Comparison of ENCODE assay signal across 8 cellular contexts in the genomic region with DNA sequence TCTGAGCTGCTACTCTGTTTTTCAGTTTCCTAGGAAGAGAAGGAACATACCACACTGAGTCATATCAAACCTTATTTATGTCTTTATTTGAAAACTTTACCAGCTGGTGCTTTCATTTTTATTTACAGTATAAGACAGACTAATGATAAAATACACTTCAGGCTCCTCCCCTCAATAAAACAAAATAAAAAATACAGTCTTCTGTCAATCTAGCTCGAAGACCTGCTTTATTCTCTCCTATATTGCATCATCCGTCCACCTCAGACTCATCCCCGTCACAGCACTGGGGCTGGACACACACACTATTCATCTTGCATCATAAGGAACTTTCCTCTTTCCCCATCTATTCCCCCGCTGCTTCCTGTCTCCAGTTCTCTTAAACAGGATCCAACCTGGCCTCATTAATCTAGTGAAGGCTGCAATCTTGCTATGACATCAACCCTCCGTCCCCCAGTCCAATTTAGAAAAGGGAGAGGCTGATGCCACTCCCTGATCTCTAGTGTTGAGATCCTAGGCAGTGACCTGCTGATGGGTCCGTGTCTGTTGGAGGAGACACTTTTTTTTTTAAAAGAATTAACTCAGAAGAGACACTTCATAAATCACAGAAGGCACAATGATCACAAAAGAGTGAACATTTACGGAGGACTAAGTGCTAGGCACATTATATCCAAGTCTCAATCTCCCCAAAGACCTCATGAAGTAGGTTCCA. TPM values are rescaled to one million over a fixed set of nuclear protein-coding genes. Genes with fewer than 3 reads are reported as not detected.
DNase-seq lines count a peak whose midpoint lies in the region; ATAC-seq and TF ChIP-seq lines count a peak whose summit lies in the region.

No MANE protein-coding gene starts in this region.

- H3K4me2 ChIP-seq in MM.1S (ENCODE audit: low read depth, low read length), result peak overlapping the region; percentile 62

- H3F3A ChIP-seq in MM.1S (ENCODE audit: insufficient read depth, low read length), result peaks cover 84% of the 10 kb centered on the region

- peaks cover 23% of the 10 kb centered on the region for H3K36me3 ChIP-seq in MM.1S (replicated peaks; ENCODE audit: insufficient read depth, low read length)

- no peaks in the 10 kb centered on the region for H3K9me3 Mint-ChIP-seq in activated CD8-positive, alpha-beta T cell treated with anti-CD3 and anti-CD28 coated beads, Interleukin-2, amount 10 ng/mL, durations not matched to agents 7 days and 5 days (ENCODE audit: insufficient read depth)
- H3K9me3 Mint-ChIP-seq in nephron progenitor cell, result no peaks in the 10 kb centered on the region

- TF ChIP-seq CTCF in MM.1S (IDR thresholded peaks at IDR 0.05; ENCODE audit: low read length), result no peak
- no peak for TF ChIP-seq CTCF in fibroblast of mammary gland (conservative IDR thresholded peaks at IDR 0.05; ENCODE audit: control insufficient read depth, insufficient read depth, low read depth, low read length)
- no peak for TF ChIP-seq CTCF in nephron progenitor cell (IDR thresholded peaks at IDR 0.05)

- peak overlapping the region; percentile 100 for H3K9ac ChIP-seq in MM.1S (ENCODE audit: low read length)

- peaks cover 16% of the 10 kb centered on the region for H4K20me1 ChIP-seq in MM.1S (ENCODE audit: insufficient read depth, low read length)

- H3K4me1 Mint-ChIP-seq in activated CD8-positive, alpha-beta T cell treated with anti-CD3 and anti-CD28 coated beads, Interleukin-2, amount 10 ng/mL, durations not matched to agents 7 days and 5 days (ENCODE audit: low read depth), result peaks cover 50% of the 10 kb centered on the region
- H3K4me1 Mint-ChIP-seq in nephron progenitor cell, result peaks cover 33% of the 10 kb centered on the region

- no peaks in the 10 kb centered on the region for H3K27me3 Mint-ChIP-seq in activated CD8-positive, alpha-beta T cell treated with anti-CD3 and anti-CD28 coated beads, Interleukin-2, amount 10 ng/mL, durations not matched to agents 7 days and 5 days (ENCODE audit: low read depth)
- no peaks in the 10 kb centered on the region for H3K27me3 Mint-ChIP-seq in nephron progenitor cell (ENCODE audit: low read depth, poor library complexity)

- H3K79me2 ChIP-seq in MM.1S (ENCODE audit: low read length), result peaks cover 82% of the 10 kb centered on the region

- peak overlapping the region; percentile 96 for H3K27ac ChIP-seq in MM.1S (ENCODE audit: low read length)

- CTCF ChIA-PET in activated CD8-positive, alpha-beta T cell treated with anti-CD3 and anti-CD28 coated beads, Interleukin-2, amount 10 ng/mL, durations not matched to agents 7 days and 5 days (lab: Charles Lee), result interaction anchor here (1.2 to 7.7 kb wide), 9 partner anchors 10 to 446 kb away, joined by 3 to 98 read pairs (median 11); a partner anchor contains a TSS

- H3K27me3 ChIP-seq in MM.1S (replicated peaks; ENCODE audit: insufficient read depth, low read length), result no peaks in the 10 kb centered on the region

- H3K4me3 ChIP-seq in MM.1S (ENCODE audit: low read length) (peak overlapping the region; percentile 77), fibroblast of mammary gland (ENCODE audit: control insufficient read depth, low read depth, low read length) (peak overlapping the region; percentile 99)

- no peak overlapping the region for H2AFZ ChIP-seq in MM.1S (ENCODE audit: low read length)

- peak overlapping the region; percentile 91 for H3K4me3 Mint-ChIP-seq in activated CD8-positive, alpha-beta T cell treated with anti-CD3 and anti-CD28 coated beads, Interleukin-2, amount 10 ng/mL, durations not matched to agents 7 days and 5 days
- H3K4me3 Mint-ChIP-seq in nephron progenitor cell, result peak overlapping the region; percentile 87

- no peaks in the 10 kb centered on the region for H3K9me3 ChIP-seq in MM.1S (replicated peaks; ENCODE audit: insufficient read depth, low read length)

- H3K27ac Mint-ChIP-seq in activated CD8-positive, alpha-beta T cell treated with anti-CD3 and anti-CD28 coated beads, Interleukin-2, amount 10 ng/mL, durations not matched to agents 7 days and 5 days, result peak overlapping the region; percentile 91
- H3K27ac Mint-ChIP-seq in nephron progenitor cell, result peak overlapping the region; percentile 85

- ATAC-seq in activated CD4-positive, CD25-positive, alpha-beta regulatory T cell treated with anti-CD3 and anti-CD28 coated beads, Interleukin-2, amount 50 U/mL, for 24 hours, result peak; percentile 29 to 50
- ATAC-seq in activated CD8-positive, alpha-beta T cell treated with anti-CD3 and anti-CD28 coated beads, Interleukin-2, amount 10 ng/mL, durations not matched to agents 7 days and 5 days, result no peak
- no peak for ATAC-seq in HG03565 (IDR thresholded peaks at IDR 0.05; ENCODE audit: unreplicated experiment)

- H3K4me1 ChIP-seq in MM.1S (ENCODE audit: low read length), result peaks cover 47% of the 10 kb centered on the region

- POLR2A ChIA-PET in activated CD8-positive, alpha-beta T cell treated with anti-CD3 and anti-CD28 coated beads, Interleukin-2, amount 10 ng/mL, durations not matched to agents 7 days and 5 days (lab: Charles Lee), result interaction anchor here (0.8 to 6.4 kb wide), 12 partner anchors 8 to 58 kb away, joined by 5 to 138 read pairs (median 14); a partner anchor contains a TSS

- DNase-seq in activated CD4-positive, CD25-positive, alpha-beta regulatory T cell treated with anti-CD3 and anti-CD28 coated beads, Interleukin-2, amount 50 U/mL, for 72 hours, result no peak
- DNase-seq in MM.1S (peak; percentile 53), fibroblast of mammary gland (ENCODE audit: low read depth) (peak; percentile 96), nephron progenitor cell (no peak), T-helper 9 cell (no peak)
- DNase-seq in activated CD8-positive, alpha-beta T cell treated with anti-CD3 and anti-CD28 coated beads, Interleukin-2, amount 10 ng/mL, durations not matched to agents 7 days and 5 days, result no peak

- H3K9me2 ChIP-seq in MM.1S (replicated peaks; ENCODE audit: insufficient read depth, low read length), result no peaks in the 10 kb centered on the region

- peaks cover 71% of the 10 kb centered on the region for H3K36me3 Mint-ChIP-seq in activated CD8-positive, alpha-beta T cell treated with anti-CD3 and anti-CD28 coated beads, Interleukin-2, amount 10 ng/mL, durations not matched to agents 7 days and 5 days (ENCODE audit: low read depth)
- H3K36me3 Mint-ChIP-seq in nephron progenitor cell (ENCODE audit: low read depth), result peaks cover 41% of the 10 kb centered on the region

RNA-seq across cellular contexts. Expression of a gene that starts 1.1 kb away (rescaled TPM):
- 100 to 1,000 TPM; 220 to 229 TPM for total RNA-seq in activated CD8-positive, alpha-beta T cell treated with anti-CD3 and anti-CD28 coated beads, Interleukin-2, amount 10 ng/mL, durations not matched to agents 7 days and 5 days

RNA-seq across cellular contexts. Expression of a gene that starts 26.8 kb away (rescaled TPM):
- 10 to 100 TPM; 36.7 to 40.0 TPM for total RNA-seq in activated CD8-positive, alpha-beta T cell treated with anti-CD3 and anti-CD28 coated beads, Interleukin-2, amount 10 ng/mL, durations not matched to agents 7 days and 5 days

RNA-seq across cellular contexts. Expression of a gene that starts 57.4 kb away (rescaled TPM):
- 10 to 100 TPM; 13.7 to 15.8 TPM for total RNA-seq in activated CD8-positive, alpha-beta T cell treated with anti-CD3 and anti-CD28 coated beads, Interleukin-2, amount 10 ng/mL, durations not matched to agents 7 days and 5 days

RNA-seq across cellular contexts. Expression of a gene that starts 57.7 kb away (rescaled TPM):
- 10 to 100 TPM; 43.7 to 47.9 TPM for total RNA-seq in activated CD8-positive, alpha-beta T cell treated with anti-CD3 and anti-CD28 coated beads, Interleukin-2, amount 10 ng/mL, durations not matched to agents 7 days and 5 days

Comparison
In these comparisons a context has a peak if more than half of its experiments do, and no peak if none do; other contexts are left out.
1. ATAC-seq: peak in activated CD4-positive, CD25-positive, alpha-beta regulatory T cell treated with anti-CD3 and anti-CD28 coated beads, Interleukin-2, amount 50 U/mL, for 24 hours (2 of 2); none in activated CD8-positive, alpha-beta T cell treated with anti-CD3 and anti-CD28 coated beads, Interleukin-2, amount 10 ng/mL, durations not matched to agents 7 days and 5 days (single experiment) and HG03565 (single experiment).
2. DNase-seq: peak in MM.1S (single experiment) and fibroblast of mammary gland (single experiment); none in activated CD4-positive, CD25-positive, alpha-beta regulatory T cell treated with anti-CD3 and anti-CD28 coated beads, Interleukin-2, amount 50 U/mL, for 72 hours (single experiment), activated CD8-positive, alpha-beta T cell treated with anti-CD3 and anti-CD28 coated beads, Interleukin-2, amount 10 ng/mL, durations not matched to agents 7 days and 5 days (single experiment), nephron progenitor cell (single experiment) and T-helper 9 cell (single experiment).